1 cellular context compared by ENCODE assay signal in the genomic region with DNA sequence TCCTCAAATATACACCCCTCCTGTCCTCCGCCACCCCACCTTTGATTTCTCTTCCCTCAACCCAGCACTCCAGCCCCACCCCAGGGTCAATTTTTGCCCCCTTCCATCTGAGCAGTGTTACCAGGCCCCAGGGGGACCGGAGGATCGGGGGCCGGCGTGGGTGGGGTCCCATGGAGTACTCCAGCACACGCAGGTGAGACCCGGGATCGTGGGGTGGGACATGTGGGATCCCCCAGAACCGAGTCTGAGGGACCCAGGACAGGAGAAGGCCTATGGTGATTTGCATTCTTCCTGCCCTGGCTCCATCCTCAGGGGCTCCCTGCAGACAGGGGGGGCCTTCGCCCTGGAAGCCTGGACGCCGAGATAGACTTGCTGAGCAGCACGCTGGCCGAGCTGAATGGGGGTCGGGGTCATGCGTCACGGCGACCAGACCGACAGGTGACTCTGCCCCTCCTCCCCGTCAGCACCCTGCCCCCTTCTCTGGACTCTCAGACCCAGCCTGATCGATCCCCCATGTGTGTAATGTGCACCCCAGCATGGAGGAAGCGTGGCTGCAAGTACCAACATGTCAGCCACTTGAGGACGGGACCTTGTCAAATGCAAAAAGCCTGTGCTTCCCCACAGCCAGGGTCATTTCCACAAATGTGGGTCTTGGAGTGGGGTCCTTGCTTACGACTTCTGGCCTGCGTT.
TF ChIP-seq lines count a peak whose summit lies in the region.

No MANE protein-coding gene starts in this region.

TF ChIP-seq in liver, 16 proteins besides CTCF, POLR2A, EP300 and RAD21 (continued from another document):
- TF ChIP-seq FOXA2 (IDR thresholded peaks at IDR 0.05), result no peak
- peak in 1 of 2 donors; percentile 7 for TF ChIP-seq JUND (IDR thresholded peaks at IDR 0.05)
